Comparison of ENCODE assay signal across 23 cellular contexts in genomic region chr2:177682006-177682405, GRCh38.
"Had no signal": no experiment of that assay in that cellular context is flagged by ENCODE, and none has a peak within 500 bp of the region (broad histone marks: within the 10 kb centered on the region; RNA-seq: fewer than 3 reads in every experiment).

No MANE protein-coding gene starts in this region.

- H3K27ac ChIP-seq: left ventricle myocardium inferior, neural progenitor cell, neutrophil, parathyroid adenoma, right atrium auricular region, right lobe of liver, suprapubic skin, thoracic aorta, tibial artery, upper lobe of right lung had no signal

- ATAC-seq: naive thymus-derived CD8-positive, alpha-beta T cell; right lobe of liver; upper lobe of right lung had no signal

- H3K36me3 Mint-ChIP-seq: naive thymus-derived CD8-positive, alpha-beta T cell; neural progenitor cell had no signal

- DNase-seq: hypothalamus; islet precursor cell; left ventricle myocardium inferior; naive thymus-derived CD8-positive, alpha-beta T cell; occipital lobe; right lobe of liver; stimulated activated CD4-positive, alpha-beta T cell treated with anti-CD3 and anti-CD28 coated beads, Interleukin-12 subunit alpha, Interleukin-12 subunit beta, amount 100 ng/mL, for 4 hours; stimulated activated CD4-positive, alpha-beta T cell treated with anti-CD3 and anti-CD28 coated beads, Interleukin-15, amount 100 ng/mL, for 24 hours; stimulated activated CD4-positive, alpha-beta T cell treated with anti-CD3 and anti-CD28 coated beads, Interleukin-2, amount 100 ng/mL, for 24 hours; stimulated activated CD4-positive, alpha-beta T cell treated with anti-CD3 and anti-CD28 coated beads, Interleukin-4, amount 100 ng/mL, for 1 hour; stimulated activated naive CD4-positive, alpha-beta T cell; tibial artery; trophoblast cell; upper lobe of right lung had no signal

- H3K4me2 ChIP-seq: neural progenitor cell had no signal

- H3K9me3 ChIP-seq: left ventricle myocardium inferior, neutrophil, right atrium auricular region, right lobe of liver, suprapubic skin, thoracic aorta, tibial artery, upper lobe of right lung had no signal

- H3K4me1 Mint-ChIP-seq: neural progenitor cell had no signal

- H2AFZ ChIP-seq: neural progenitor cell, parathyroid adenoma had no signal

- H3K4me1 ChIP-seq: right lobe of liver, suprapubic skin, tibial artery, upper lobe of right lung had no signal

- H3K27me3 ChIP-seq: right atrium auricular region, right lobe of liver, suprapubic skin, tibial artery, upper lobe of right lung had no signal

- H3K4me3 ChIP-seq: left ventricle myocardium inferior, lung, neural progenitor cell, right atrium auricular region, right lobe of liver, suprapubic skin, thoracic aorta, tibial artery, upper lobe of right lung had no signal

- H3K36me3 ChIP-seq: left ventricle myocardium inferior, neural progenitor cell, neutrophil, right atrium auricular region, right lobe of liver, suprapubic skin, thoracic aorta, tibial artery, upper lobe of right lung had no signal

- H3K4me3 Mint-ChIP-seq: naive thymus-derived CD8-positive, alpha-beta T cell; nephron; neural progenitor cell; stimulated activated naive CD8-positive, alpha-beta T cell treated with anti-CD3 and anti-CD28 coated beads, Interleukin-15, Interleukin-2, amounts not matched to agents 100 ng/mL and 50 ng/mL, for 24 hours had no signal

- H3K9me3 Mint-ChIP-seq: naive thymus-derived CD8-positive, alpha-beta T cell; nephron; neural progenitor cell; stimulated activated naive CD8-positive, alpha-beta T cell treated with anti-CD3 and anti-CD28 coated beads, Interleukin-15, Interleukin-2, amounts not matched to agents 100 ng/mL and 50 ng/mL, for 24 hours had no signal

- H3K79me2 ChIP-seq: parathyroid adenoma had no signal

- H3K27ac Mint-ChIP-seq: naive thymus-derived CD8-positive, alpha-beta T cell; neural progenitor cell; stimulated activated naive CD8-positive, alpha-beta T cell treated with anti-CD3 and anti-CD28 coated beads, Interleukin-15, Interleukin-2, amounts not matched to agents 100 ng/mL and 50 ng/mL, for 24 hours had no signal
